In the genomic region with DNA sequence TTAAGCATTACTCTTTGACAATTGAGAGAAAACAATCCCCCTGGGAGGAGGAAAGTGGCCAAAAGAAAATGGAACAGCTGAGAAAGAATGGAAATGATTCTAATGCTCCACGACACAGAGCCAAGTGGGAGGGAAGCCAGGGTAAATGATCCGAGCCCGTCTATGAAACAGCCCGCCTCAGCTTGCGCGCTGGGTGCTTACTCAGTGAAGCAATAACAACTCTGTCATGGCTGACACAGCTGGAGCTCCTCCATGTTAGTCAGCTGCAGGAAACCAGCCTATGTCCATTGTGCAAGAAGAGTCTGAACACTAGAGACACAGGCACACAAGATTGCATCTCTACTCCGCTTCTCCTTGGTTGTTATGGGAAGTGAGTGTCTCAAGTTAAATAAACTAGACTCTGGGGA, we compare ENCODE assay signal across 8 cellular contexts. TPM values are rescaled to one million over a fixed set of nuclear protein-coding genes. Genes with fewer than 3 reads are reported as not detected.
A peak's percentile ranks its signal among the peaks of the same experiment; 100 is the strongest.
DNase-seq lines count a peak whose midpoint lies in the region; ATAC-seq lines count a peak whose summit lies in the region.

No MANE protein-coding gene starts in this region.

- ATAC-seq in activated T-cell treated with anti-CD3 and anti-CD28 coated beads, Interleukin-2, amount 50 U/mL, for 4 hours = no peak
- no peak for ATAC-seq in activated T-helper 17 cell treated with anti-CD3 and anti-CD28 coated beads, Interleukin-2, amount 50 U/mL, for 72 hours (replicated peaks)

- H3K4me1 Mint-ChIP-seq in activated T-cell treated with anti-CD3 and anti-CD28 coated beads, Interleukin-2, amount 50 U/mL, for 4 hours (ENCODE audit: low read depth) = no peaks in the 10 kb centered on the region
- no peaks in the 10 kb centered on the region for H3K4me1 Mint-ChIP-seq in activated T-helper 17 cell treated with anti-CD3 and anti-CD28 coated beads, Interleukin-2, amount 50 U/mL, for 72 hours
- H3K4me1 Mint-ChIP-seq in activated T-cell treated with anti-CD3 and anti-CD28 coated beads, Interleukin-2, amount 50 U/mL, for 24 hours (ENCODE audit: low read depth) = no peaks in the 10 kb centered on the region

- DNase-seq in M059J (ENCODE audit: low read depth) (peak; percentile 77), SKM-1 (lab: John Stamatoyannopoulos, UW; ENCODE audit: unreplicated experiment) (peak; percentile 97), head of caudate nucleus (peak in 39 of 42 donors; percentile 20 to 91 (median 70)), pulmonary artery endothelial cell (ENCODE audit: low read depth, low spot score) (peak; percentile 84)
- no peak for DNase-seq in activated CD8-positive, alpha-beta memory T cell treated with anti-CD3 and anti-CD28 coated beads, Interleukin-2, amount 50 U/mL, for 48 hours
- DNase-seq in activated T-cell treated with anti-CD3 and anti-CD28 coated beads, Interleukin-2, amount 50 U/mL, for 4 hours = no peak
- no peak for DNase-seq in activated T-cell treated with anti-CD3 and anti-CD28 coated beads, Interleukin-2, amount 50 U/mL, for 24 hours

- no peaks in the 10 kb centered on the region for H3K9me3 Mint-ChIP-seq in activated T-cell treated with anti-CD3 and anti-CD28 coated beads, Interleukin-2, amount 50 U/mL, for 4 hours
- H3K9me3 Mint-ChIP-seq in activated T-helper 17 cell treated with anti-CD3 and anti-CD28 coated beads, Interleukin-2, amount 50 U/mL, for 72 hours = no peaks in the 10 kb centered on the region
- H3K9me3 Mint-ChIP-seq in activated T-cell treated with anti-CD3 and anti-CD28 coated beads, Interleukin-2, amount 50 U/mL, for 24 hours = no peaks in the 10 kb centered on the region

- H3K36me3 Mint-ChIP-seq in activated T-cell treated with anti-CD3 and anti-CD28 coated beads, Interleukin-2, amount 50 U/mL, for 4 hours (ENCODE audit: insufficient read depth) = peaks cover 7% of the 10 kb centered on the region
- peaks cover 24% of the 10 kb centered on the region for H3K36me3 Mint-ChIP-seq in activated T-helper 17 cell treated with anti-CD3 and anti-CD28 coated beads, Interleukin-2, amount 50 U/mL, for 72 hours (ENCODE audit: low read depth)
- peaks cover 27% of the 10 kb centered on the region for H3K36me3 Mint-ChIP-seq in activated T-cell treated with anti-CD3 and anti-CD28 coated beads, Interleukin-2, amount 50 U/mL, for 24 hours (ENCODE audit: low read depth)

- no peaks in the 10 kb centered on the region for H3K27me3 Mint-ChIP-seq in activated T-cell treated with anti-CD3 and anti-CD28 coated beads, Interleukin-2, amount 50 U/mL, for 4 hours (ENCODE audit: low read depth)
- H3K27me3 Mint-ChIP-seq in activated T-helper 17 cell treated with anti-CD3 and anti-CD28 coated beads, Interleukin-2, amount 50 U/mL, for 72 hours = no peaks in the 10 kb centered on the region
- no peaks in the 10 kb centered on the region for H3K27me3 Mint-ChIP-seq in activated T-cell treated with anti-CD3 and anti-CD28 coated beads, Interleukin-2, amount 50 U/mL, for 24 hours

- H3K4me3 Mint-ChIP-seq in activated T-cell treated with anti-CD3 and anti-CD28 coated beads, Interleukin-2, amount 50 U/mL, for 4 hours = no peak overlapping the region
- H3K4me3 Mint-ChIP-seq in activated T-helper 17 cell treated with anti-CD3 and anti-CD28 coated beads, Interleukin-2, amount 50 U/mL, for 72 hours = no peak overlapping the region
- no peak overlapping the region for H3K4me3 Mint-ChIP-seq in activated T-cell treated with anti-CD3 and anti-CD28 coated beads, Interleukin-2, amount 50 U/mL, for 24 hours

- no peak overlapping the region for H3K27ac Mint-ChIP-seq in activated T-helper 17 cell treated with anti-CD3 and anti-CD28 coated beads, Interleukin-2, amount 50 U/mL, for 72 hours
- no peak overlapping the region for H3K27ac Mint-ChIP-seq in activated T-cell treated with anti-CD3 and anti-CD28 coated beads, Interleukin-2, amount 50 U/mL, for 24 hours

- intact Hi-C loops in head of caudate nucleus (cut with DNase I) = no loop called here

RNA-seq across cellular contexts. Expression of gene NOA1, which starts 19.3 kb away (rescaled TPM):
- 10.8 and 12.4 TPM in 2 replicates for total RNA-seq in M059J (2014; rRNA removed; shearing (Covaris generic))
- 15.5 and 25.2 TPM in 2 replicates for total RNA-seq in pulmonary artery endothelial cell
- total RNA-seq in activated T-cell treated with anti-CD3 and anti-CD28 coated beads, Interleukin-2, amount 50 U/mL, for 4 hours = 10 to 100 TPM; 23.3 to 25.0 (median 24.3) TPM
- 10 to 100 TPM; 18.8 to 19.7 TPM for total RNA-seq in activated T-helper 17 cell treated with anti-CD3 and anti-CD28 coated beads, Interleukin-2, amount 50 U/mL, for 72 hours

RNA-seq across cellular contexts. Expression of gene POLR2B, which starts 20.6 kb away (rescaled TPM):
- total RNA-seq in M059J (2014; rRNA removed; shearing (Covaris generic)) = 141 and 147 TPM in 2 replicates
- 166 and 177 TPM in 2 replicates for total RNA-seq in pulmonary artery endothelial cell
- 100 to 1,000 TPM; 129 to 136 (median 130) TPM for total RNA-seq in activated T-cell treated with anti-CD3 and anti-CD28 coated beads, Interleukin-2, amount 50 U/mL, for 4 hours
- total RNA-seq in activated T-helper 17 cell treated with anti-CD3 and anti-CD28 coated beads, Interleukin-2, amount 50 U/mL, for 72 hours = 100 to 1,000 TPM; 105 to 133 TPM

RNA-seq across cellular contexts. Expression of gene REST, which starts 50.4 kb away (rescaled TPM):
- 19.6 and 26.9 TPM in 2 replicates for total RNA-seq in M059J (2014; rRNA removed; shearing (Covaris generic))
- total RNA-seq in pulmonary artery endothelial cell = 34.0 and 39.1 TPM in 2 replicates
- 10 to 100 TPM; 36.0 to 43.4 (median 41.4) TPM for total RNA-seq in activated T-cell treated with anti-CD3 and anti-CD28 coated beads, Interleukin-2, amount 50 U/mL, for 4 hours
- 10 to 100 TPM; 39.5 to 51.8 TPM for total RNA-seq in activated T-helper 17 cell treated with anti-CD3 and anti-CD28 coated beads, Interleukin-2, amount 50 U/mL, for 72 hours

Comparison
In these comparisons a context has a peak if more than half of its experiments do, and no peak if none do; other contexts are left out.
1. DNase-seq: peak in M059J (single experiment), SKM-1 (single experiment), head of caudate nucleus (39 of 42) and pulmonary artery endothelial cell (single experiment); none in activated CD8-positive, alpha-beta memory T cell treated with anti-CD3 and anti-CD28 coated beads, Interleukin-2, amount 50 U/mL, for 48 hours (single experiment), activated T-cell treated with anti-CD3 and anti-CD28 coated beads, Interleukin-2, amount 50 U/mL, for 4 hours (single experiment) and activated T-cell treated with anti-CD3 and anti-CD28 coated beads, Interleukin-2, amount 50 U/mL, for 24 hours (single experiment).